Comparison of ENCODE assay signal across 1 cellular context in the genomic region with DNA sequence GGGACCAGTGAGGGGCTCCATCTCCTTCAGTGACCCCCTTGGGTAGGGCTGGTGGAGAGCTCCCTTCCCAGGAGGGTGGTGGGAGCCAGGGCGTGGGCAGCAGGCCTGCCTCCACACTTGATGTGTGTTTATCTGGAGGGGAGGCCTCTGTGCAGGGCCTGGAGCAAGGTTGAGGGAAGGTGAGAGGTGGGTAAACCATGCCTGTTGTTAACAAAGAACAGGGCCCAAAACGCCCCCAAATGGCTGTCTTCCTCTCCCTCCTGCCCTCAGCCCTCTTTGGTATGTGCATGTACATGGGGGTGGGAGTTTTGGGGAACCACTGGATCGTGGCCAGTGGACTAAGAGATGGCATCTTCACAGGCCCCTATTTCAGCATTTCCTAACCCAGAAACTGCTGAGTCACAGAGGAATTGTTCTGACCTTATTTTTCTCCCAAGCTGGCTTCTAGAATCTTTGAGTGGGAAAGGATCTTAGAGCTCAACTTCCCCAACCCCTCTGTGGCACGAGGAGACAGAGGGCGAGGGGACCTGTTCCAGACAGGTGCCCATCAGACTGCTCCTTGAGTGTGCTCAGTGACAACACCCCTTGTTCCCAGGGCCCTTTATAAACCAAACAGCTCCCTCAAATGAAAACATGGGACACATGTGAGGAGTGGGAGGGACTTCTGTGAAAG.
TF ChIP-seq lines count a peak whose summit lies in the region.

No MANE protein-coding gene starts in this region.

TF ChIP-seq in K562, 482 proteins besides CTCF, POLR2A, EP300 and RAD21 (continued from another document and continues in another):
- TF ChIP-seq ZNF655 (CRISPR knock-in tag; IDR thresholded peaks at IDR 0.05) (no peak), PRDM10 (IDR thresholded peaks at IDR 0.05; ENCODE audit: partially characterized antibody) (peak; percentile 60), CC2D1A (IDR thresholded peaks at IDR 0.05) (no peak), CBFA2T3 (IDR thresholded peaks at IDR 0.05) (no peak), MIER1 (IDR thresholded peaks at IDR 0.05; ENCODE audit: low read depth) (no peak), ARID1B (IDR thresholded peaks at IDR 0.05) (peak; percentile 32; the same call in 1 of the 2 replicates), ZBTB17 (CRISPR knock-in tag; IDR thresholded peaks at IDR 0.05) (no peak), E2F8 (IDR thresholded peaks at IDR 0.05; ENCODE audit: low read depth, partially characterized antibody) (no peak), CTCFL (IDR thresholded peaks at IDR 0.05; ENCODE audit: borderline replicate concordance, insufficient read depth, low read depth, low read length, poor library complexity, severe bottlenecking) (no peak), SMARCA5 (IDR thresholded peaks at IDR 0.05) (no peak), CAMTA2 (CRISPR knock-in tag; conservative IDR thresholded peaks at IDR 0.05) (no peak), FOXA3 (CRISPR knock-in tag; conservative IDR thresholded peaks at IDR 0.05 in 1 of 2, IDR thresholded peaks at IDR 0.05 in 1 of 2) (no peak), MNT (conservative IDR thresholded peaks at IDR 0.05) (peak; percentile 58 to 61), ZNF695 (CRISPR knock-in tag; IDR thresholded peaks at IDR 0.05) (no peak), HNRNPK (IDR thresholded peaks at IDR 0.05; ENCODE audit: low read depth, low read length, poor library complexity, severe bottlenecking) (no peak), XRCC3 (IDR thresholded peaks at IDR 0.05) (no peak), ZNF766 (CRISPR knock-in tag; conservative IDR thresholded peaks at IDR 0.05) (peak; percentile 74; the same call in 1 of the 2 replicates), ZBTB12 (CRISPR knock-in tag; IDR thresholded peaks at IDR 0.05) (no peak), KDM1A (IDR thresholded peaks at IDR 0.05) (no peak), THAP12 (CRISPR knock-in tag; IDR thresholded peaks at IDR 0.05) (no peak), NR2C2 (CRISPR knock-in tag; IDR thresholded peaks at IDR 0.05) (no peak), NR2C2 (tag; IDR thresholded peaks at IDR 0.05) (peak; percentile 6; the same call in 1 of the 2 replicates), RFX1 (IDR thresholded peaks at IDR 0.05) (no peak), KLF16 (IDR thresholded peaks at IDR 0.05) (no peak), EGR1 (conservative IDR thresholded peaks at IDR 0.05) (peak; percentile 51; the same call in 1 of the 2 replicates)
- TF ChIP-seq, protein P1, sequence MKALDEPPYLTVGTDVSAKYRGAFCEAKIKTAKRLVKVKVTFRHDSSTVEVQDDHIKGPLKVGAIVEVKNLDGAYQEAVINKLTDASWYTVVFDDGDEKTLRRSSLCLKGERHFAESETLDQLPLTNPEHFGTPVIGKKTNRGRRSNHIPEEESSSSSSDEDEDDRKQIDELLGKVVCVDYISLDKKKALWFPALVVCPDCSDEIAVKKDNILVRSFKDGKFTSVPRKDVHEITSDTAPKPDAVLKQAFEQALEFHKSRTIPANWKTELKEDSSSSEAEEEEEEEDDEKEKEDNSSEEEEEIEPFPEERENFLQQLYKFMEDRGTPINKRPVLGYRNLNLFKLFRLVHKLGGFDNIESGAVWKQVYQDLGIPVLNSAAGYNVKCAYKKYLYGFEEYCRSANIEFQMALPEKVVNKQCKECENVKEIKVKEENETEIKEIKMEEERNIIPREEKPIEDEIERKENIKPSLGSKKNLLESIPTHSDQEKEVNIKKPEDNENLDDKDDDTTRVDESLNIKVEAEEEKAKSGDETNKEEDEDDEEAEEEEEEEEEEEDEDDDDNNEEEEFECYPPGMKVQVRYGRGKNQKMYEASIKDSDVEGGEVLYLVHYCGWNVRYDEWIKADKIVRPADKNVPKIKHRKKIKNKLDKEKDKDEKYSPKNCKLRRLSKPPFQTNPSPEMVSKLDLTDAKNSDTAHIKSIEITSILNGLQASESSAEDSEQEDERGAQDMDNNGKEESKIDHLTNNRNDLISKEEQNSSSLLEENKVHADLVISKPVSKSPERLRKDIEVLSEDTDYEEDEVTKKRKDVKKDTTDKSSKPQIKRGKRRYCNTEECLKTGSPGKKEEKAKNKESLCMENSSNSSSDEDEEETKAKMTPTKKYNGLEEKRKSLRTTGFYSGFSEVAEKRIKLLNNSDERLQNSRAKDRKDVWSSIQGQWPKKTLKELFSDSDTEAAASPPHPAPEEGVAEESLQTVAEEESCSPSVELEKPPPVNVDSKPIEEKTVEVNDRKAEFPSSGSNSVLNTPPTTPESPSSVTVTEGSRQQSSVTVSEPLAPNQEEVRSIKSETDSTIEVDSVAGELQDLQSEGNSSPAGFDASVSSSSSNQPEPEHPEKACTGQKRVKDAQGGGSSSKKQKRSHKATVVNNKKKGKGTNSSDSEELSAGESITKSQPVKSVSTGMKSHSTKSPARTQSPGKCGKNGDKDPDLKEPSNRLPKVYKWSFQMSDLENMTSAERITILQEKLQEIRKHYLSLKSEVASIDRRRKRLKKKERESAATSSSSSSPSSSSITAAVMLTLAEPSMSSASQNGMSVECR (CRISPR knock-in tag; IDR thresholded peaks at IDR 0.05) = peak; percentile 37; the same call in 1 of the 2 replicates
